ENCODE assay signal across 23 cellular contexts in genomic region chr3:107795514-107796094, GRCh38.
DNase-seq lines count a peak whose midpoint lies in the region; ATAC-seq, FAIRE-seq and TF ChIP-seq lines count a peak whose summit lies in the region.
"Had no signal": no experiment of that assay in that cellular context is flagged by ENCODE, and none has a peak within 500 bp of the region (broad histone marks: within the 10 kb centered on the region; RNA-seq: fewer than 3 reads in every experiment).

No MANE protein-coding gene starts in this region.

- H2AFZ ChIP-seq in keratinocyte (ENCODE audit: control insufficient read depth, low read length) = no peak overlapping the region

- H3K36me3 ChIP-seq in adipocyte (ENCODE audit: control insufficient read depth, insufficient read depth, low read length, severe bottlenecking) (peaks cover 16% of the 10 kb centered on the region), keratinocyte (ENCODE audit: control insufficient read depth in 2 of 2, extremely low read depth in 1 of 2, insufficient read depth in 2 of 2, low read length in 2 of 2) (peaks cover 1 to 3% of the 10 kb centered on the region in 2 experiments), tibial artery (peaks cover 9 to 24% (median 17%) of the 10 kb centered on the region in 3 donors)

- no peak overlapping the region for H3K4me2 ChIP-seq in keratinocyte (ENCODE audit: control insufficient read depth, extremely low read depth, insufficient read depth, low read depth, low read length)

- no peaks in the 10 kb centered on the region for H3K27me3 Mint-ChIP-seq in activated naive CD8-positive, alpha-beta T cell
- no peaks in the 10 kb centered on the region for H3K27me3 Mint-ChIP-seq in activated naive CD8-positive, alpha-beta T cell treated with anti-CD3 and anti-CD28 coated beads, Interleukin-2, amount 50 U/mL, for 24 hours
- H3K27me3 Mint-ChIP-seq in activated naive CD4-positive, alpha-beta T cell treated with anti-CD3 and anti-CD28 coated beads for 36 hours (ENCODE audit: low read depth) = no peaks in the 10 kb centered on the region
- H3K27me3 Mint-ChIP-seq: activated CD4-positive, alpha-beta T cell treated with anti-CD3 and anti-CD28 coated beads for 36 hours; activated CD8-positive, alpha-beta memory T cell treated with anti-CD3 and anti-CD28 coated beads, Interleukin-2, amount 10 ng/mL, durations not matched to agents 7 days and 5 days had no signal

- FAIRE-seq in keratinocyte (lab: Jason Lieb, UNC) = peak; percentile 53
- FAIRE-seq: frontal cortex, HTR-8/SVneo, urothelium cell line had no signal

- no peak overlapping the region for H3K4me3 Mint-ChIP-seq in activated naive CD8-positive, alpha-beta T cell
- H3K4me3 Mint-ChIP-seq in activated naive CD8-positive, alpha-beta T cell treated with anti-CD3 and anti-CD28 coated beads, Interleukin-2, amount 50 U/mL, for 24 hours = no peak overlapping the region
- no peak overlapping the region for H3K4me3 Mint-ChIP-seq in activated naive CD4-positive, alpha-beta T cell treated with anti-CD3 and anti-CD28 coated beads for 36 hours
- H3K4me3 Mint-ChIP-seq: activated CD4-positive, alpha-beta T cell treated with anti-CD3 and anti-CD28 coated beads for 36 hours; activated CD8-positive, alpha-beta memory T cell treated with anti-CD3 and anti-CD28 coated beads, Interleukin-2, amount 10 ng/mL, durations not matched to agents 7 days and 5 days; mesothelial cell of epicardium had no signal

- peak overlapping the region; percentile 41 for H3K27ac Mint-ChIP-seq in activated naive CD8-positive, alpha-beta T cell
- H3K27ac Mint-ChIP-seq in activated naive CD8-positive, alpha-beta T cell treated with anti-CD3 and anti-CD28 coated beads, Interleukin-2, amount 50 U/mL, for 24 hours = no peak overlapping the region
- H3K27ac Mint-ChIP-seq in activated naive CD4-positive, alpha-beta T cell treated with anti-CD3 and anti-CD28 coated beads for 36 hours = no peak overlapping the region
- H3K27ac Mint-ChIP-seq: activated CD4-positive, alpha-beta T cell treated with anti-CD3 and anti-CD28 coated beads for 36 hours; activated CD8-positive, alpha-beta memory T cell treated with anti-CD3 and anti-CD28 coated beads, Interleukin-2, amount 10 ng/mL, durations not matched to agents 7 days and 5 days; mesothelial cell of epicardium had no signal

- H3K9ac ChIP-seq in adipocyte (ENCODE audit: low read length) = peak overlapping the region; percentile 52
- no peak overlapping the region for H3K9ac ChIP-seq in keratinocyte (ENCODE audit: control insufficient read depth, extremely low read depth, insufficient read depth, low read length)

- peak overlapping the region; percentile 68 for H3K4me3 ChIP-seq in adipocyte (ENCODE audit: low read length)
- no peak overlapping the region for H3K4me3 ChIP-seq in keratinocyte (ENCODE audit: control insufficient read depth in 2 of 3, extremely low read depth in 1 of 3, insufficient read depth in 2 of 3, low read depth in 1 of 3, low read length in 3 of 3)
- no peak overlapping the region for H3K4me3 ChIP-seq in tibial artery
- H3K4me3 ChIP-seq: HAP-1 had no signal

- no peak for DNase-seq in activated naive CD8-positive, alpha-beta T cell treated with anti-CD3 and anti-CD28 coated beads, Interleukin-2, amount 50 U/mL, for 24 hours
- no peak for DNase-seq in adipocyte (ENCODE audit: low read depth)
- DNase-seq in keratinocyte (ENCODE audit: low read depth, low spot score) = no peak
- no peak for DNase-seq in tibial artery
- DNase-seq in activated CD4-positive, alpha-beta T cell treated with anti-CD3 and anti-CD28 coated beads, Interleukin-2, amount 50 U/mL, for 4 hours = no peak
- DNase-seq in activated naive CD4-positive, alpha-beta T cell treated with anti-CD3 and anti-CD28 coated beads for 36 hours = no peak
- DNase-seq in inferior parietal cortex (ENCODE audit: extremely low spot score) = no peak
- DNase-seq: activated CD4-positive, alpha-beta T cell treated with anti-CD3 and anti-CD28 coated beads for 36 hours; activated CD8-positive, alpha-beta memory T cell treated with anti-CD3 and anti-CD28 coated beads, Interleukin-2, amount 10 ng/mL, durations not matched to agents 7 days and 5 days; caudate nucleus; Kasumi-1; NCI-H1105 treated with DMSO at 0.1 percent for 48 hours; NCI-H2107; NCI-H510A treated with DMSO at 0.1 percent for 48 hours; stimulated activated CD4-positive, alpha-beta T cell treated with anti-CD3 and anti-CD28 coated beads, Interleukin-12 subunit alpha, Interleukin-12 subunit beta, amount 100 ng/mL, for 4 hours; substantia nigra had no signal

- intact Hi-C loops in tibial artery (cut with DNase I; ENCODE audit: low total_unique reads) = no loop called here
- intact Hi-C loops in activated naive CD4-positive, alpha-beta T cell treated with anti-CD3 and anti-CD28 coated beads for 36 hours (cut with micrococcal nuclease) = no loop called here

- H3K79me2 ChIP-seq in keratinocyte (ENCODE audit: control insufficient read depth, insufficient read depth, low read length) = no peaks in the 10 kb centered on the region

- no peaks in the 10 kb centered on the region for H3K9me3 Mint-ChIP-seq in activated naive CD8-positive, alpha-beta T cell (ENCODE audit: low read depth)
- H3K9me3 Mint-ChIP-seq in activated naive CD8-positive, alpha-beta T cell treated with anti-CD3 and anti-CD28 coated beads, Interleukin-2, amount 50 U/mL, for 24 hours = no peaks in the 10 kb centered on the region
- H3K9me3 Mint-ChIP-seq in activated naive CD4-positive, alpha-beta T cell treated with anti-CD3 and anti-CD28 coated beads for 36 hours = no peaks in the 10 kb centered on the region

- no peak for ATAC-seq in activated naive CD8-positive, alpha-beta T cell treated with anti-CD3 and anti-CD28 coated beads, Interleukin-2, amount 50 U/mL, for 24 hours
- ATAC-seq: activated CD4-positive, alpha-beta T cell treated with anti-CD3 and anti-CD28 coated beads for 36 hours; activated CD8-positive, alpha-beta memory T cell treated with anti-CD3 and anti-CD28 coated beads, Interleukin-2, amount 10 ng/mL, durations not matched to agents 7 days and 5 days had no signal

- H3K9me3 ChIP-seq in adipocyte (ENCODE audit: control insufficient read depth, low read length) = no peaks in the 10 kb centered on the region
- H3K9me3 ChIP-seq in keratinocyte (ENCODE audit: control insufficient read depth, low read depth, low read length) = no peaks in the 10 kb centered on the region
- no peaks in the 10 kb centered on the region for H3K9me3 ChIP-seq in tibial artery
- H3K9me3 ChIP-seq: HAP-1 had no signal

- H3K27me3 ChIP-seq in adipocyte (replicated peaks; ENCODE audit: control insufficient read depth, insufficient read depth, low read length) (no peaks in the 10 kb centered on the region), keratinocyte (ENCODE audit: control insufficient read depth, extremely low read depth, insufficient read depth, low read length) (no peaks in the 10 kb centered on the region), tibial artery (no peaks in the 10 kb centered on the region)

- no peaks in the 10 kb centered on the region for H3K9me1 ChIP-seq in keratinocyte (ENCODE audit: control insufficient read depth, extremely low read depth, insufficient read depth, low read length)

- no peaks in the 10 kb centered on the region for H4K20me1 ChIP-seq in keratinocyte (ENCODE audit: control insufficient read depth, extremely low read depth, insufficient read depth, low read length)

- CTCF ChIA-PET in activated naive CD4-positive, alpha-beta T cell treated with anti-CD3 and anti-CD28 coated beads for 36 hours (lab: Charles Lee) = interaction anchor here (0.7 kb wide), 1 partner anchor 56 kb away, joined by 3 read pairs; no protein-coding TSS in a partner anchor

- H3K4me1 ChIP-seq in adipocyte (ENCODE audit: control insufficient read depth, insufficient read depth, low read length) = peaks cover 31% of the 10 kb centered on the region
- peaks cover 14% of the 10 kb centered on the region for H3K4me1 ChIP-seq in keratinocyte (ENCODE audit: control insufficient read depth, extremely low read depth, insufficient read depth, low read length)
- peaks cover 0 to 72% (median 21%) of the 10 kb centered on the region in 4 donors for H3K4me1 ChIP-seq in tibial artery
- H3K4me1 ChIP-seq: HAP-1 had no signal

- H3K4me1 Mint-ChIP-seq in activated naive CD8-positive, alpha-beta T cell (ENCODE audit: low read depth) = peaks cover 12% of the 10 kb centered on the region
- peaks cover 16% of the 10 kb centered on the region for H3K4me1 Mint-ChIP-seq in activated naive CD8-positive, alpha-beta T cell treated with anti-CD3 and anti-CD28 coated beads, Interleukin-2, amount 50 U/mL, for 24 hours
- H3K4me1 Mint-ChIP-seq in activated naive CD4-positive, alpha-beta T cell treated with anti-CD3 and anti-CD28 coated beads for 36 hours (ENCODE audit: low read depth) = peaks cover 6% of the 10 kb centered on the region

- dilution Hi-C loops in keratinocyte (cut with MboI; ENCODE audit: extremely low pct_ligation_motif_present, low sequenced_read_pairs) = no loop called here

- no peak overlapping the region for H3K27ac ChIP-seq in keratinocyte (ENCODE audit: control insufficient read depth, insufficient read depth, low read length)
- peak overlapping the region; percentile 42 to 61 for H3K27ac ChIP-seq in tibial artery
- H3K27ac ChIP-seq: epithelial cell of prostate had no signal

- TF ChIP-seq CTCF in keratinocyte (optimal IDR thresholded peaks at IDR 0.05 in 1 of 3, IDR thresholded peaks at IDR 0.05 in 1 of 3, conservative IDR thresholded peaks at IDR 0.05 in 1 of 3; ENCODE audit: extremely low read depth in 1 of 3, insufficient read depth in 2 of 3, low read length in 3 of 3) = no peak
- TF ChIP-seq CTCF in tibial artery (IDR thresholded peaks at IDR 0.05) = no peak

- peaks cover 9% of the 10 kb centered on the region for H3K36me3 Mint-ChIP-seq in activated naive CD8-positive, alpha-beta T cell
- H3K36me3 Mint-ChIP-seq in activated naive CD8-positive, alpha-beta T cell treated with anti-CD3 and anti-CD28 coated beads, Interleukin-2, amount 50 U/mL, for 24 hours (ENCODE audit: low read depth) = peaks cover 32% of the 10 kb centered on the region
- H3K36me3 Mint-ChIP-seq in activated naive CD4-positive, alpha-beta T cell treated with anti-CD3 and anti-CD28 coated beads for 36 hours (ENCODE audit: low read depth) = peaks cover 10% of the 10 kb centered on the region
